Comparison of ENCODE assay signal across 10 cellular contexts in the genomic region with DNA sequence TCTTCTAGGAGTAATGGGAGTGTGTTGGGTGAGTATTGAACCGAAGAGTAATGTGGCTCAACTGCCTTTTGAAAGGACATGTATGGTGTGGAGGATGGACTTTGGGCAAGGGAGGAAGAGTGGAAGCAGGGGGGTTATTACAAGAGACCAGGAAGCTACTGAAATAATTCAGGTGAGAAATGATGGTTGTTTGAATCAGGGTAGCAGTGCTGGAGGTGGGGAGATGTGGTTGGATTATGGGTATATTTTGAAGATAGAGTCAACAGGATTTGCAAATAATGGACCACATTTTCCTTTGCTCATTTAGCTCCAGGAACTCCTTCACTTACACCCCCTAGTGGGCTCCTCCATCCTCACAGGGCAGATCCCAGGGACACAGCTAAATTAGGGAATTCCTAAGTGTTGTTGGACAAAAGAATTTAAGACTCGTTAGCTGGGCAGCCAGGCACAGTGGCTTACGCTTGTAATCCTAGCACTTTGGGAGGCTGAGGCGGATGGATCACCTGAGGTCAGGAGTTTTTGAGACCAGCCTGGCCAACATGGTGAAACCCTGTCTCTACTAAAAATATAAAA. TPM values are rescaled to one million over a fixed set of nuclear protein-coding genes. Genes with fewer than 3 reads are reported as not detected.
DNase-seq lines count a peak whose midpoint lies in the region; ATAC-seq, FAIRE-seq and TF ChIP-seq lines count a peak whose summit lies in the region.
"Had no signal": no experiment of that assay in that cellular context is flagged by ENCODE, and none has a peak within 500 bp of the region (broad histone marks: within the 10 kb centered on the region; RNA-seq: fewer than 3 reads in every experiment).

No MANE protein-coding gene starts in this region.

- H3K27ac Mint-ChIP-seq in natural killer cell treated with Interleukin-12 subunit alpha and Interleukin-12 subunit beta and Interleukin-15 and Interleukin-18, amount 100 ng/mL, for 72 hours, result no peak overlapping the region
- no peak overlapping the region for H3K27ac Mint-ChIP-seq in natural killer cell

- H3K4me3 ChIP-seq in foreskin fibroblast (ENCODE audit: low read depth in 1 of 2, low read length in 2 of 2), result no peak overlapping the region

- intact Hi-C loops in natural killer cell (cut with micrococcal nuclease), result no loop called here

- H3K9me3 Mint-ChIP-seq in natural killer cell treated with Interleukin-12 subunit alpha and Interleukin-12 subunit beta and Interleukin-15 and Interleukin-18, amount 100 ng/mL, for 72 hours, result no peaks in the 10 kb centered on the region
- no peaks in the 10 kb centered on the region for H3K9me3 Mint-ChIP-seq in natural killer cell

- CTCF ChIA-PET in RWPE1 (lab: Yijun Ruan, JAX), result interaction anchor here (0.5 to 2.3 kb wide), 12 partner anchors 8 to 572 kb away, joined by 3 to 44 read pairs (median 4); no protein-coding TSS in a partner anchor

- H3K27me3 Mint-ChIP-seq in natural killer cell treated with Interleukin-12 subunit alpha and Interleukin-12 subunit beta and Interleukin-15 and Interleukin-18, amount 100 ng/mL, for 72 hours, result peaks cover 7 to 11% of the 10 kb centered on the region in 2 donors
- H3K27me3 Mint-ChIP-seq in natural killer cell (ENCODE audit: low read depth in 2 of 2), result peaks cover 6% of the 10 kb centered on the region in 2 donors

- DNase-seq in natural killer cell treated with Interleukin-12 subunit alpha and Interleukin-12 subunit beta and Interleukin-15 and Interleukin-18, amount 100 ng/mL, for 72 hours (ENCODE audit: low spot score), result peak; percentile 49
- DNase-seq in natural killer cell (no peak), RWPE1 (ENCODE audit: low spot score) (peak; percentile 74), foreskin fibroblast (peak; percentile 44 to 77), urothelium cell line (ENCODE audit: low spot score) (peak; percentile 43), occipital lobe (lab: John Stamatoyannopoulos, UW) (no peak)

- FAIRE-seq in urothelium cell line (lab: Jason Lieb, UNC), result no peak
- FAIRE-seq: endometrium had no signal

- H3K36me3 Mint-ChIP-seq in natural killer cell treated with Interleukin-12 subunit alpha and Interleukin-12 subunit beta and Interleukin-15 and Interleukin-18, amount 100 ng/mL, for 72 hours, result no peaks in the 10 kb centered on the region
- no peaks in the 10 kb centered on the region for H3K36me3 Mint-ChIP-seq in natural killer cell

- peaks cover 14 to 15% of the 10 kb centered on the region in 2 donors for H3K4me1 Mint-ChIP-seq in natural killer cell treated with Interleukin-12 subunit alpha and Interleukin-12 subunit beta and Interleukin-15 and Interleukin-18, amount 100 ng/mL, for 72 hours (ENCODE audit: low read depth in 2 of 2)
- peaks cover 13 to 14% of the 10 kb centered on the region in 2 donors for H3K4me1 Mint-ChIP-seq in natural killer cell

- no peak for TF ChIP-seq CTCF in natural killer cell (IDR thresholded peaks at IDR 0.05)
- TF ChIP-seq CTCF in RWPE1 (conservative IDR thresholded peaks at IDR 0.05; ENCODE audit: low read depth), result peak; percentile 49
- TF ChIP-seq CTCF in foreskin fibroblast (IDR thresholded peaks at IDR 0.05; ENCODE audit: low read depth, low read length), result peak; percentile 68

- no peak overlapping the region for H3K4me3 Mint-ChIP-seq in natural killer cell treated with Interleukin-12 subunit alpha and Interleukin-12 subunit beta and Interleukin-15 and Interleukin-18, amount 100 ng/mL, for 72 hours
- H3K4me3 Mint-ChIP-seq in natural killer cell, result no peak overlapping the region

- POLR2A ChIA-PET in RWPE1 (lab: Yijun Ruan, JAX; ENCODE audit: low non-redundant PET), result interaction anchor here (0.7 kb wide), 1 partner anchor 15 kb away, joined by 4 read pairs; no protein-coding TSS in a partner anchor

- no peak for ATAC-seq in natural killer cell treated with Interleukin-12 subunit alpha and Interleukin-12 subunit beta and Interleukin-15 and Interleukin-18, amount 100 ng/mL, for 72 hours
- ATAC-seq in natural killer cell (no peak), HG03565 (IDR thresholded peaks at IDR 0.05; ENCODE audit: unreplicated experiment) (no peak), GM19351 (IDR thresholded peaks at IDR 0.05; ENCODE audit: unreplicated experiment) (no peak)

- H3K27ac ChIP-seq in RWPE1, result no peak overlapping the region

RNA-seq across cellular contexts. Expression of a gene that starts 1.2 kb away (rescaled TPM):
- not detected for total RNA-seq in natural killer cell treated with Interleukin-12 subunit alpha and Interleukin-12 subunit beta and Interleukin-15 and Interleukin-18, amount 100 ng/mL, for 72 hours
- total RNA-seq in natural killer cell (not detected), occipital lobe (under 0.01 TPM)
- total RNA-seq: T-helper 2 cell treated with Interferon-gamma antibody and Interleukin-4, amounts not matched to agents 100 ng/mL and 5 ng/mL, for 36 hours had no signal

RNA-seq across cellular contexts. Expression of a gene that starts 12.4 kb away (rescaled TPM):
- 10 to 100 TPM; 56.0 to 63.0 TPM for total RNA-seq in natural killer cell treated with Interleukin-12 subunit alpha and Interleukin-12 subunit beta and Interleukin-15 and Interleukin-18, amount 100 ng/mL, for 72 hours
- total RNA-seq in natural killer cell, result 1 to 10 TPM; 5.1 to 9.9 (median 7.8) TPM
- total RNA-seq in occipital lobe, result 8.7 TPM

RNA-seq across cellular contexts. Expression of a gene that starts 42.8 kb away (rescaled TPM):
- 100 to 1,000 TPM; 136 to 156 TPM for total RNA-seq in natural killer cell treated with Interleukin-12 subunit alpha and Interleukin-12 subunit beta and Interleukin-15 and Interleukin-18, amount 100 ng/mL, for 72 hours
- total RNA-seq in natural killer cell (100 to 1,000 TPM; 225 to 239 (median 230) TPM), occipital lobe (104 TPM)

RNA-seq across cellular contexts. Expression of a gene that starts 55.9 kb away (rescaled TPM):
- total RNA-seq in natural killer cell treated with Interleukin-12 subunit alpha and Interleukin-12 subunit beta and Interleukin-15 and Interleukin-18, amount 100 ng/mL, for 72 hours, result 10 to 100 TPM; 49.8 to 62.2 TPM
- total RNA-seq in natural killer cell (10 to 100 TPM; 28.0 to 39.1 (median 37.6) TPM), occipital lobe (36.8 TPM)

Comparison
In these comparisons a context has a peak if more than half of its experiments do, and no peak if none do; other contexts are left out.
1. DNase-seq: peak in natural killer cell treated with Interleukin-12 subunit alpha and Interleukin-12 subunit beta and Interleukin-15 and Interleukin-18, amount 100 ng/mL, for 72 hours (single experiment), RWPE1 (single experiment), foreskin fibroblast (2 of 2) and urothelium cell line (single experiment); none in natural killer cell (single experiment) and occipital lobe (single experiment).